In the genomic region with DNA sequence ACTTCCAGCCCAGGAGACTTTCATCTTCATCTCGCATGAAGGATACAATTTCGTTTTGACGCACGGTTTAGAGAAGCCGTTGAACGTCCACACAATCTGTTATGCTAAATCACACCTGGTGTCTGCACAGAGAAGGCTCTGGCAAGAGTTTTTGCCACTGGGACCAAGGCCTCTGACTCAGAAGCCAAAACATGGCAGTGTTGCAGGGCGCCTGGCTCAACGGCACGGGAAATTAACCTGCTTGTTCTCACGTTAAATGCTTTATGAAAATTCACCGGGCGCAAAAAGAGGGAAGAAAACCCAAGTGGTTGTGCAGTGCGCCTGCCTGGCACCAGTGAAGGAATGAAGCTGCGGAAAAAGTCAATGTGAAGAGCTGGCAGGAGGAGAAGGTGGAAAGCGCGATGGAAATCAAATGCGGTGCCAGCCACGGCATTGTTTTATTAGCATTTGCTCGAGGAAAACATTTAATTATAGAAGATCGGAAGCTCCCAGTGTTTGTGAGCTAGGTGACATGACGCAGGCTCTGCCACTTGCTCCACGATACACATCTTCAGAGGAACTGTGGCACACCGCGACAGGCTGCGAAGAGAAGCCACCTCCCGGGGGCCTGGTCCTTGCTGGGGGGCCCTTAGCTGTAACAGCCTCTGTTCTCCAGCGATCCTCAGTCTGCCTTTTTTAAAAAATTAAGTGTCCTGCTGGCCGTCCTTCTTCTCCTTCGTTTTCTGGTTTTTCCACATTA, we compare ENCODE assay signal across 21 cellular contexts.
A peak's percentile ranks its signal among the peaks of the same experiment; 100 is the strongest.
DNase-seq lines count a peak whose midpoint lies in the region; TF ChIP-seq lines count a peak whose summit lies in the region.
"Had no signal": no experiment of that assay in that cellular context is flagged by ENCODE, and none has a peak within 500 bp of the region (broad histone marks: within the 10 kb centered on the region; RNA-seq: fewer than 3 reads in every experiment).

No MANE protein-coding gene starts in this region.

- no peak overlapping the region for H3K9ac ChIP-seq in H9 (ENCODE audit: extremely low read depth, insufficient read length, low read length)
- peak overlapping the region; percentile 9 for H3K9ac ChIP-seq in neuronal stem cell (ENCODE audit: low read depth, low read length, poor library complexity)
- H3K9ac ChIP-seq: BLaER1 treated with 17β-estradiol and CSF1 and Interleukin-3, amounts not matched to agents 10 nM and 100 nM had no signal

- H4K5ac ChIP-seq in H9 (ENCODE audit: insufficient read length, low read depth, low read length): no peak overlapping the region

- H3K79me2 ChIP-seq in H9 (ENCODE audit: insufficient read depth, low read length): no peaks in the 10 kb centered on the region
- no peaks in the 10 kb centered on the region for H3K79me2 ChIP-seq in osteoblast (ENCODE audit: insufficient read depth, low read length)

- H2BK20ac ChIP-seq in H9 (ENCODE audit: low read depth, low read length, poor library complexity, severe bottlenecking): no peak overlapping the region

- H4K8ac ChIP-seq in H9 (replicated peaks; ENCODE audit: insufficient read length, low read depth, low read length): no peak overlapping the region
- no peak overlapping the region for H4K8ac ChIP-seq in neuronal stem cell (ENCODE audit: low read depth, low read length)

- TF ChIP-seq CTCF in H9 (conservative IDR thresholded peaks at IDR 0.05) (no peak), VCaP (conservative IDR thresholded peaks at IDR 0.05) (no peak), osteoblast (IDR thresholded peaks at IDR 0.05; ENCODE audit: extremely low read depth, low read depth, low read length) (no peak)

- H3K4me3 ChIP-seq in neuronal stem cell (ENCODE audit: low read length in 2 of 2) (no peak overlapping the region), osteoblast (ENCODE audit: insufficient read depth, low read length) (no peak overlapping the region)
- H3K4me3 ChIP-seq: A549; BLaER1 treated with 17β-estradiol and CSF1 and Interleukin-3, amounts not matched to agents 10 nM and 100 nM; SK-N-MC had no signal

- H2BK12ac ChIP-seq in H9 (ENCODE audit: insufficient read length, low read depth, low read length) (no peak overlapping the region), neuronal stem cell (ENCODE audit: low read length) (no peak overlapping the region)

- DNase-seq in H9 (no peak), NCI-H2171 treated with DMSO at 0.1 percent for 48 hours (lab: John Stamatoyannopoulos, UW) (peak; percentile 84), neuronal stem cell (ENCODE audit: low spot score) (no peak), glomerular visceral epithelial cell (ENCODE audit: extremely low spot score) (no peak), EL (no peak), osteoblast (ENCODE audit: insufficient read length, low spot score, missing footprints) (no peak)
- DNase-seq: AML-193; CD4-positive, alpha-beta T cell; GF-D8; Kasumi-1; MV-4-11; NCI-H1105; NCI-H1436 treated with DMSO at 0.1 percent for 48 hours; NCI-H2029; NCI-H345; SHP77 treated with DMSO at 0.1 percent for 48 hours had no signal

- peaks cover 26 to 35% of the 10 kb centered on the region in 2 experiments for H3K4me1 Mint-ChIP-seq in H9

- H3K27me3 Mint-ChIP-seq in H9 (ENCODE audit: low read depth): no peaks in the 10 kb centered on the region
- H3K27me3 Mint-ChIP-seq: CD4-positive, alpha-beta T cell had no signal

- H2BK15ac ChIP-seq in H9 (ENCODE audit: low read depth, low read length): no peak overlapping the region
- H2BK15ac ChIP-seq in neuronal stem cell (ENCODE audit: low read length): no peak overlapping the region

- H4K20me1 ChIP-seq in H9 (ENCODE audit: control insufficient read depth, insufficient read depth, insufficient read length): no peaks in the 10 kb centered on the region
- H4K20me1 ChIP-seq in osteoblast (ENCODE audit: insufficient read depth, low read length): no peaks in the 10 kb centered on the region
- H4K20me1 ChIP-seq: BLaER1 treated with 17β-estradiol and CSF1 and Interleukin-3, amounts not matched to agents 10 nM and 100 nM had no signal

- H3K9me3 Mint-ChIP-seq in H9: no peaks in the 10 kb centered on the region
- H3K9me3 Mint-ChIP-seq: CD4-positive, alpha-beta T cell had no signal

- H2BK120ac ChIP-seq in H9 (ENCODE audit: low read depth, low read length, poor library complexity, severe bottlenecking) (no peak overlapping the region), neuronal stem cell (ENCODE audit: low read depth, low read length) (no peak overlapping the region)

- WGBS in H9 (ENCODE audit: extremely low coverage, insufficient read length, low lambda C conversion rate): no CpG with 5 or more reads among the region's 29 CpGs
- WGBS in neuronal stem cell (ENCODE audit: extremely low coverage in 2 of 2, insufficient read length in 2 of 2, insufficient replicate concordance in 1 of 2), 2 donors: no CpG with 5 or more reads among the region's 29 CpGs

- H3K27ac ChIP-seq in H9 (ENCODE audit: insufficient read length, low read depth, low read length) (no peak overlapping the region), VCaP (peak overlapping the region; percentile 44; the same call in 1 of the 2 replicates), neuronal stem cell (replicated peaks; ENCODE audit: low read length) (no peak overlapping the region), osteoblast (ENCODE audit: low read depth, low read length) (no peak overlapping the region)
- H3K27ac ChIP-seq: A549; BLaER1 treated with 17β-estradiol and CSF1 and Interleukin-3, amounts not matched to agents 10 nM and 100 nM; RWPE1; SK-N-MC had no signal

- H3K4me1 ChIP-seq in H9 (ENCODE audit: insufficient read depth, low read length) (no peaks in the 10 kb centered on the region), neuronal stem cell (ENCODE audit: control insufficient read depth in 2 of 2, insufficient read depth in 1 of 2, low read depth in 1 of 2, low read length in 2 of 2) (peaks cover 0 to 5% of the 10 kb centered on the region in 2 donors), osteoblast (ENCODE audit: insufficient read depth, low read length) (no peaks in the 10 kb centered on the region)
- H3K4me1 ChIP-seq: A549 had no signal

- H3K4ac ChIP-seq in H9 (ENCODE audit: low read depth, low read length): no peak overlapping the region
- no peak overlapping the region for H3K4ac ChIP-seq in neuronal stem cell (ENCODE audit: low read length)

- H3K4me2 ChIP-seq in H9 (ENCODE audit: insufficient read depth, insufficient read length, low read length) (no peak overlapping the region), neuronal stem cell (ENCODE audit: insufficient read depth, low read length, poor library complexity, severe bottlenecking) (no peak overlapping the region), osteoblast (ENCODE audit: insufficient read depth, low read length) (no peak overlapping the region)
- H3K4me2 ChIP-seq: A549; BLaER1 treated with 17β-estradiol and CSF1 and Interleukin-3, amounts not matched to agents 10 nM and 100 nM had no signal

- no peak overlapping the region; the same call in 1 of the 2 replicates for H3K14ac ChIP-seq in H9 (ENCODE audit: insufficient read depth, low read length)
- no peak overlapping the region for H3K14ac ChIP-seq in neuronal stem cell (ENCODE audit: low read length)

- H3K79me1 ChIP-seq in H9 (ENCODE audit: insufficient read depth, low read depth, low read length, poor library complexity, severe bottlenecking): no peaks in the 10 kb centered on the region
- H3K79me1 ChIP-seq in neuronal stem cell (ENCODE audit: low read depth, low read length): no peaks in the 10 kb centered on the region

- H2BK5ac ChIP-seq in H9 (ENCODE audit: insufficient read length, low read length) (no peak overlapping the region), neuronal stem cell (ENCODE audit: low read length) (no peak overlapping the region)

- peak overlapping the region in 2 of 3 experiments; percentile 8 to 13; a peak in 2 of 7 replicates for H3K27ac Mint-ChIP-seq in H9
- H3K27ac Mint-ChIP-seq: CD4-positive, alpha-beta T cell had no signal

- no peaks in the 10 kb centered on the region for H3K23me2 ChIP-seq in H9 (ENCODE audit: insufficient read length, low read depth, low read length, poor library complexity, severe bottlenecking)

- H3K23ac ChIP-seq in H9 (ENCODE audit: insufficient read length, low read depth, low read length) (no peak overlapping the region), neuronal stem cell (ENCODE audit: low read depth, low read length, poor library complexity) (no peak overlapping the region)

- H3K9me3 ChIP-seq in H9 (ENCODE audit: control insufficient read depth, low read depth, low read length): no peaks in the 10 kb centered on the region
- H3K9me3 ChIP-seq in neuronal stem cell (replicated peaks in 1 of 2; ENCODE audit: control insufficient read depth in 2 of 2, insufficient read depth in 1 of 2, low read depth in 1 of 2, low read length in 2 of 2): no peaks in the 10 kb centered on the region
- no peaks in the 10 kb centered on the region for H3K9me3 ChIP-seq in osteoblast (ENCODE audit: low read depth, low read length)
- H3K9me3 ChIP-seq: A549; BLaER1 treated with 17β-estradiol and CSF1 and Interleukin-3, amounts not matched to agents 10 nM and 100 nM had no signal

- H3T11ph ChIP-seq in H9 (ENCODE audit: low read length): no peak overlapping the region

- H3K18ac ChIP-seq in H9 (ENCODE audit: insufficient read length, low read depth, low read length) (no peak overlapping the region), neuronal stem cell (ENCODE audit: low read length) (no peak overlapping the region)

- H3K27me3 ChIP-seq in H9 (ENCODE audit: insufficient read depth, low read length) (no peaks in the 10 kb centered on the region), neuronal stem cell (ENCODE audit: control insufficient read depth in 3 of 3, insufficient read depth in 3 of 3, low read depth in 1 of 3, low read length in 3 of 3) (no peaks in the 10 kb centered on the region), osteoblast (ENCODE audit: insufficient read depth, low read length) (peaks cover 10% of the 10 kb centered on the region)
- H3K27me3 ChIP-seq: BLaER1 treated with 17β-estradiol and CSF1 and Interleukin-3, amounts not matched to agents 10 nM and 100 nM had no signal

- H3K36me3 ChIP-seq in neuronal stem cell (replicated peaks in 1 of 2; ENCODE audit: control insufficient read depth in 2 of 2, insufficient read depth in 2 of 2, low read length in 2 of 2) (no peaks in the 10 kb centered on the region), osteoblast (ENCODE audit: insufficient read depth, low read length) (no peaks in the 10 kb centered on the region)
- H3K36me3 ChIP-seq: BLaER1 treated with 17β-estradiol and CSF1 and Interleukin-3, amounts not matched to agents 10 nM and 100 nM had no signal

- H3K4me3 Mint-ChIP-seq in H9: no peak overlapping the region
- H3K4me3 Mint-ChIP-seq: CD4-positive, alpha-beta T cell had no signal

- H2AFZ ChIP-seq in H9 (ENCODE audit: low read length): no peak overlapping the region
- H2AFZ ChIP-seq in neuronal stem cell (ENCODE audit: low read length): no peak overlapping the region
- H2AFZ ChIP-seq in osteoblast (ENCODE audit: low read length): no peak overlapping the region

- no peak overlapping the region for H3K56ac ChIP-seq in H9 (ENCODE audit: insufficient read length, low read depth, low read length)

- H4K91ac ChIP-seq in H9 (ENCODE audit: insufficient read length, low read depth, low read length) (no peak overlapping the region), neuronal stem cell (ENCODE audit: low read depth, low read length, poor library complexity) (no peak overlapping the region)

- H2AK5ac ChIP-seq in H9 (ENCODE audit: insufficient read length, low read length): no peak overlapping the region
- peak overlapping the region; percentile 47 for H2AK5ac ChIP-seq in neuronal stem cell (ENCODE audit: low read depth, low read length)

- H3K36me3 Mint-ChIP-seq in H9 (ENCODE audit: insufficient read depth in 1 of 3, low read depth in 3 of 3): peaks cover 0 to 3% (median 0%) of the 10 kb centered on the region in 3 experiments; a peak in 1 of 7 replicates
